In genomic region chr4:89829470-89830138, GRCh38 we compare ENCODE assay signal across 8 cellular contexts. TPM values are rescaled to one million over a fixed set of nuclear protein-coding genes. Genes with fewer than 3 reads are reported as not detected.
A peak's percentile ranks its signal among the peaks of the same experiment; 100 is the strongest.
DNase-seq lines count a peak whose midpoint lies in the region; ATAC-seq and TF ChIP-seq lines count a peak whose summit lies in the region.

No MANE protein-coding gene starts in this region.

- H3K79me2 ChIP-seq in PC-3 (ENCODE audit: low read length), result no peaks in the 10 kb centered on the region

- H3K27me3 ChIP-seq in layer of hippocampus (ENCODE audit: control insufficient read depth, insufficient read depth, low read length), result no peaks in the 10 kb centered on the region
- H3K27me3 ChIP-seq in endodermal cell (ENCODE audit: control insufficient read depth, insufficient read depth, low read length, poor library complexity, severe bottlenecking), result peaks cover 2% of the 10 kb centered on the region
- peaks cover 32% of the 10 kb centered on the region for H3K27me3 ChIP-seq in PC-3 (ENCODE audit: low read length)
- no peaks in the 10 kb centered on the region for H3K27me3 ChIP-seq in ascending aorta

- H3K27ac ChIP-seq in layer of hippocampus (ENCODE audit: low read depth, low read length), result peak overlapping the region; percentile 67
- no peak overlapping the region for H3K27ac ChIP-seq in endodermal cell (ENCODE audit: low read depth, low read length)
- no peak overlapping the region for H3K27ac ChIP-seq in PC-3 (ENCODE audit: low read length)
- H3K27ac ChIP-seq in ascending aorta, result no peak overlapping the region

- H3K9me3 ChIP-seq in endodermal cell (ENCODE audit: control insufficient read depth, low read length) (no peaks in the 10 kb centered on the region), PC-3 (ENCODE audit: low read length) (no peaks in the 10 kb centered on the region), ascending aorta (no peaks in the 10 kb centered on the region)

- H3K36me3 Mint-ChIP-seq in activated CD4-positive, alpha-beta memory T cell treated with anti-CD3 and anti-CD28 coated beads, Interleukin-2, amount 10 ng/mL, durations not matched to agents 7 days and 5 days (ENCODE audit: low read depth), result peaks cover 5% of the 10 kb centered on the region
- peaks cover 4% of the 10 kb centered on the region for H3K36me3 Mint-ChIP-seq in endodermal cell (ENCODE audit: low read depth)

- peaks cover 6% of the 10 kb centered on the region for H3K27me3 Mint-ChIP-seq in activated CD4-positive, alpha-beta memory T cell treated with anti-CD3 and anti-CD28 coated beads, Interleukin-2, amount 10 ng/mL, durations not matched to agents 7 days and 5 days
- H3K27me3 Mint-ChIP-seq in endodermal cell (ENCODE audit: insufficient read depth), result peaks cover 4% of the 10 kb centered on the region

- H3K27ac Mint-ChIP-seq in activated CD4-positive, alpha-beta memory T cell treated with anti-CD3 and anti-CD28 coated beads, Interleukin-2, amount 10 ng/mL, durations not matched to agents 7 days and 5 days, result peak overlapping the region; percentile 75
- no peak overlapping the region for H3K27ac Mint-ChIP-seq in endodermal cell

- H3K4me1 Mint-ChIP-seq in activated CD4-positive, alpha-beta memory T cell treated with anti-CD3 and anti-CD28 coated beads, Interleukin-2, amount 10 ng/mL, durations not matched to agents 7 days and 5 days, result peaks cover 20% of the 10 kb centered on the region
- no peaks in the 10 kb centered on the region for H3K4me1 Mint-ChIP-seq in endodermal cell

- H3K4me2 ChIP-seq in PC-3 (ENCODE audit: low read length), result no peak overlapping the region

- no TSS peak for BruUV-seq in PC-3 (replicated peaks; lab: Mats Ljungman, UMichigan)

- no peaks in the 10 kb centered on the region for H3K36me3 ChIP-seq in endodermal cell (ENCODE audit: control insufficient read depth, insufficient read depth, low read length)
- no peaks in the 10 kb centered on the region for H3K36me3 ChIP-seq in PC-3 (ENCODE audit: low read depth, low read length)
- H3K36me3 ChIP-seq in ascending aorta, result no peaks in the 10 kb centered on the region

- H3K9ac ChIP-seq in endodermal cell (ENCODE audit: extremely low read depth, low read length, poor library complexity, severe bottlenecking) (no peak overlapping the region), PC-3 (ENCODE audit: low read length) (no peak overlapping the region)

- POLR2A ChIA-PET in activated CD4-positive, alpha-beta memory T cell treated with anti-CD3 and anti-CD28 coated beads, Interleukin-2, amount 10 ng/mL, durations not matched to agents 7 days and 5 days (lab: Charles Lee), result no interaction called here
- POLR2A ChIA-PET in PC-3 (lab: Charles Lee; ENCODE audit: unreplicated experiment), result no interaction called here

- H3K9me2 ChIP-seq in PC-3 (replicated peaks; ENCODE audit: low read length), result no peaks in the 10 kb centered on the region

- ATAC-seq in HG03175 (IDR thresholded peaks at IDR 0.05; ENCODE audit: unreplicated experiment), result peak; percentile 93
- no peak for ATAC-seq in PC-3

- DNase-seq in C1 segment of cervical spinal cord (lab: John Stamatoyannopoulos, UW) (peak in 12 of 14 donors; percentile 14 to 57 (median 41)), GM19240 (ENCODE audit: insufficient read length, low spot score) (peak; percentile 3), endodermal cell (no peak), PC-3 (no peak), ascending aorta (ENCODE audit: low spot score in 2 of 2) (no peak)
- DNase-seq in activated CD4-positive, alpha-beta memory T cell treated with anti-CD3 and anti-CD28 coated beads, Interleukin-2, amount 10 ng/mL, durations not matched to agents 7 days and 5 days, result peak; percentile 55

- no peak overlapping the region for H2AFZ ChIP-seq in PC-3 (ENCODE audit: low read length)

- CTCF ChIA-PET in activated CD4-positive, alpha-beta memory T cell treated with anti-CD3 and anti-CD28 coated beads, Interleukin-2, amount 10 ng/mL, durations not matched to agents 7 days and 5 days (lab: Charles Lee), result no interaction called here
- CTCF ChIA-PET in PC-3 (lab: Charles Lee), result no interaction called here

- TF ChIP-seq CTCF in endodermal cell (conservative IDR thresholded peaks at IDR 0.05), result no peak
- no peak for TF ChIP-seq CTCF in PC-3 (conservative IDR thresholded peaks at IDR 0.05; ENCODE audit: low read depth, low read length)
- TF ChIP-seq CTCF in ascending aorta (IDR thresholded peaks at IDR 0.05), result no peak

- no peak overlapping the region for H3K4me3 ChIP-seq in endodermal cell (ENCODE audit: low read length)
- H3K4me3 ChIP-seq in PC-3 (ENCODE audit: low read length), result no peak overlapping the region
- no peak overlapping the region for H3K4me3 ChIP-seq in ascending aorta

- intact Hi-C loops in PC-3 (cut with micrococcal nuclease), result no loop called here
- intact Hi-C loops in ascending aorta (cut with DNase I), result no loop called here

- no peaks in the 10 kb centered on the region for H3K9me3 Mint-ChIP-seq in activated CD4-positive, alpha-beta memory T cell treated with anti-CD3 and anti-CD28 coated beads, Interleukin-2, amount 10 ng/mL, durations not matched to agents 7 days and 5 days
- no peaks in the 10 kb centered on the region for H3K9me3 Mint-ChIP-seq in endodermal cell

- H3K4me1 ChIP-seq in endodermal cell (ENCODE audit: control insufficient read depth, insufficient read depth, low read length), result no peaks in the 10 kb centered on the region
- H3K4me1 ChIP-seq in PC-3 (ENCODE audit: insufficient read depth, low read length), result no peaks in the 10 kb centered on the region
- H3K4me1 ChIP-seq in ascending aorta, result no peaks in the 10 kb centered on the region

- no peaks in the 10 kb centered on the region for H3F3A ChIP-seq in PC-3 (ENCODE audit: low read length, unreplicated experiment)

- WGBS in endodermal cell (ENCODE audit: insufficient coverage in 1 of 2, insufficient read length in 1 of 2), 2 experiments, result 73 to 75% methylated on average over 6 to 7 of the region's 7 CpGs

- no peaks in the 10 kb centered on the region for H4K20me1 ChIP-seq in PC-3 (ENCODE audit: low read length)

- H3K4me3 Mint-ChIP-seq in activated CD4-positive, alpha-beta memory T cell treated with anti-CD3 and anti-CD28 coated beads, Interleukin-2, amount 10 ng/mL, durations not matched to agents 7 days and 5 days, result peak overlapping the region; percentile 43
- no peak overlapping the region for H3K4me3 Mint-ChIP-seq in endodermal cell

RNA-seq across cellular contexts. Expression of gene SNCA, which starts 7.4 kb away (rescaled TPM):
- 10 to 100 TPM; 11.6 to 12.2 TPM for total RNA-seq in activated CD4-positive, alpha-beta memory T cell treated with anti-CD3 and anti-CD28 coated beads, Interleukin-2, amount 10 ng/mL, durations not matched to agents 7 days and 5 days
- total RNA-seq in endodermal cell, result 10 to 100 TPM; 11.3 to 13.5 TPM
- 21.4 TPM for polyA plus RNA-seq in endodermal cell (2013, experiment 1 of 2)
- 19.5 TPM for polyA plus RNA-seq in endodermal cell (2013, experiment 2 of 2)
- total RNA-seq in PC-3 (2014; rRNA removed), result 1.2 TPM in 1 of 2 replicates, not detected in the other
- not detected for total RNA-seq in ascending aorta

Comparison
In these comparisons a context has a peak if more than half of its experiments do, and no peak if none do; other contexts are left out.
1. DNase-seq: peak in C1 segment of cervical spinal cord (12 of 14), GM19240 (single experiment) and activated CD4-positive, alpha-beta memory T cell treated with anti-CD3 and anti-CD28 coated beads, Interleukin-2, amount 10 ng/mL, durations not matched to agents 7 days and 5 days (single experiment); none in endodermal cell (single experiment), PC-3 (single experiment) and ascending aorta (0 of 2).